ENCODE assay signal across 12 cellular contexts in the genomic region with DNA sequence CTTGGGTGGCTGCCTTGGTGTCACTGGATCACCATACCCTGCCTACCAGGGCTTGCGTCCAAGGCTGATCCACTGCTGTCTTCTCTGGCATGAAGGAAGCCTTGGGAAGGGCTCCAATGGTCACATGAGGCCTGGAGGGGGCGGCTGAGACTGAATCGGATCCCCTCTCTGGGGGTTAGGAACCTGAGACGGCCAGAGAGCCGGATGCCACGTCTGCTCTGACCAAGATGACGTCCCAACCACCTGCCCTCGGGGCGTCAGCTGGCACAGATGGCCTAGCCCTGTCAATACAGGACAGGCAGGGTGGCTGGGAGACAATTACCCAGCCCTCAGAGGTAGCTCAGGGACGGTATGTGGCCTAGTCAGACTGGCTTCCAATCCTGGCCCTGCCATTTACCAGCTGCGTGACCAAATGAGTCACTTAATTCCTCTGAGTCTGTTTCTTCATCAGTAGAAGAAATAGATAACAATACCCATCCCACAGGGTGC. TPM values are rescaled to one million over a fixed set of nuclear protein-coding genes. Genes with fewer than 3 reads are reported as not detected.
DNase-seq lines count a peak whose midpoint lies in the region; ATAC-seq and TF ChIP-seq lines count a peak whose summit lies in the region.
"Had no signal": no experiment of that assay in that cellular context is flagged by ENCODE, and none has a peak within 500 bp of the region (broad histone marks: within the 10 kb centered on the region; RNA-seq: fewer than 3 reads in every experiment).

No MANE protein-coding gene starts in this region.

- CTCF ChIA-PET in IMR-90 (lab: Yijun Ruan, JAX), result interaction anchor here (0.6 kb wide), 1 partner anchor 22 kb away, joined by 3 read pairs; no protein-coding TSS in a partner anchor
- CTCF ChIA-PET in HEK293T (lab: Yijun Ruan, JAX), result no interaction called here

- no peak for TF ChIP-seq CTCF in IMR-90 (conservative IDR thresholded peaks at IDR 0.05; ENCODE audit: low read depth, low read length)
- no peak for TF ChIP-seq CTCF in adrenal gland (IDR thresholded peaks at IDR 0.05)
- no peak for TF ChIP-seq CTCF in glutamatergic neuron (IDR thresholded peaks at IDR 0.05; ENCODE audit: partially characterized antibody, unreplicated experiment)

- H3K4me3 Mint-ChIP-seq in glutamatergic neuron (ENCODE audit: unreplicated experiment), result peak overlapping the region; percentile 78

- BruUV-seq in IMR-90 (replicated peaks; lab: Mats Ljungman, UMichigan), result no TSS peak

- POLR2A ChIA-PET in IMR-90 (lab: Charles Lee; ENCODE audit: unreplicated experiment), result no interaction called here
- POLR2A ChIA-PET in HEK293T (lab: Yijun Ruan, JAX), result no interaction called here

- dilution Hi-C loops in IMR-90 (cut with HindIII; ENCODE audit: low sequenced_read_pairs, unreplicated experiment), result no loop called here

- no peak overlapping the region for H2BK15ac ChIP-seq in IMR-90 (ENCODE audit: low read depth, low read length)

- H3K9me3 Mint-ChIP-seq in glutamatergic neuron (ENCODE audit: unreplicated experiment), result peaks cover 30% of the 10 kb centered on the region
- H3K9me3 Mint-ChIP-seq: activated T-helper 2 cell treated with anti-CD3 and anti-CD28 coated beads, Interferon-gamma antibody, Interleukin-2, Interleukin-4, amounts not matched to agents 10 μg/mL and 5 μg/mL and 100 μg/mL, durations not matched to agents 14 hours and 24 hours and 36 hours had no signal

- H2AFZ ChIP-seq in IMR-90 (replicated peaks; ENCODE audit: low read length, poor library complexity), result peak overlapping the region; percentile 64

- intact Hi-C loops in IMR-90 (cut with micrococcal nuclease) (no loop called here), adrenal gland (cut with DNase I) (no loop called here)

- peaks cover 20% of the 10 kb centered on the region for H4K20me1 ChIP-seq in IMR-90 (ENCODE audit: insufficient read depth, low read length)

- no peaks in the 10 kb centered on the region for H3K27me3 ChIP-seq in IMR-90 (ENCODE audit: control insufficient read depth, insufficient read depth, low read length)
- H3K27me3 ChIP-seq in adrenal gland, result no peaks in the 10 kb centered on the region
- H3K27me3 ChIP-seq: right lobe of liver had no signal

- no peak overlapping the region for H3K23ac ChIP-seq in IMR-90 (ENCODE audit: low read depth, low read length)

- H3K18ac ChIP-seq in IMR-90 (ENCODE audit: low read depth, low read length), result peak overlapping the region; percentile 11; the same call in 1 of the 2 replicates

- DNase-seq in IMR-90, result peak; percentile 67
- DNase-seq in adrenal gland, result peak; percentile 78 to 95 (median 90)
- peak; percentile 97 for DNase-seq in glutamatergic neuron
- peak in 25 of 49 donors; percentile 17 to 90 (median 43) for DNase-seq in substantia nigra (lab: John Stamatoyannopoulos, UW)
- DNase-seq in HEK293T (ENCODE audit: extremely low spot score), result no peak
- DNase-seq: activated CD4-positive, alpha-beta T cell treated with anti-CD3 and anti-CD28 coated beads for 4 hours; NCI-H510A treated with DMSO at 0.1 percent for 48 hours; right lobe of liver had no signal

- H3K79me1 ChIP-seq in IMR-90 (ENCODE audit: low read depth in 1 of 2, low read length in 2 of 2), result peaks cover 13 to 70% of the 10 kb centered on the region in 2 experiments

- no peak overlapping the region for H4K8ac ChIP-seq in IMR-90 (ENCODE audit: low read depth in 2 of 2, low read length in 2 of 2)

- H3K36me3 ChIP-seq in IMR-90 (ENCODE audit: control insufficient read depth, insufficient read depth, low read length) (peaks cover 6% of the 10 kb centered on the region; the same call in 1 of the 2 replicates), adrenal gland (replicated peaks in 1 of 2) (no peaks in the 10 kb centered on the region)
- H3K36me3 ChIP-seq: right lobe of liver had no signal

- no peak for TF ChIP-seq RAD21 in IMR-90 (IDR thresholded peaks at IDR 0.05; ENCODE audit: low read length)

- H2AK5ac ChIP-seq in IMR-90 (ENCODE audit: low read depth, low read length), result peak overlapping the region; percentile 79; the same call in 1 of the 2 replicates

- H3K9me3 ChIP-seq in IMR-90 (ENCODE audit: control insufficient read depth, insufficient read depth, low read length), result no peaks in the 10 kb centered on the region
- no peaks in the 10 kb centered on the region for H3K9me3 ChIP-seq in adrenal gland (replicated peaks in 1 of 3)
- H3K9me3 ChIP-seq: right lobe of liver had no signal

- peak overlapping the region; percentile 99 for H3K27ac Mint-ChIP-seq in glutamatergic neuron (ENCODE audit: unreplicated experiment)
- H3K27ac Mint-ChIP-seq: activated T-helper 2 cell treated with anti-CD3 and anti-CD28 coated beads, Interferon-gamma antibody, Interleukin-2, Interleukin-4, amounts not matched to agents 10 μg/mL and 5 μg/mL and 100 μg/mL, durations not matched to agents 14 hours and 24 hours and 36 hours had no signal

- H2AK9ac ChIP-seq in IMR-90 (replicated peaks; ENCODE audit: low read depth, low read length, poor library complexity), result peak overlapping the region; percentile 5

- H2BK20ac ChIP-seq in IMR-90 (ENCODE audit: low read depth, low read length), result no peak overlapping the region

- no peak overlapping the region for H3K9ac ChIP-seq in IMR-90 (ENCODE audit: low read depth, low read length)

- peak overlapping the region; percentile 45; the same call in 1 of the 2 replicates for H3K4ac ChIP-seq in IMR-90 (ENCODE audit: low read depth, low read length)

- H3K4me2 ChIP-seq in IMR-90 (ENCODE audit: low read depth, low read length), result no peak overlapping the region

- peak overlapping the region; percentile 38; the same call in 1 of the 2 replicates for H4K91ac ChIP-seq in IMR-90 (ENCODE audit: insufficient read depth, low read depth, low read length)

- peak overlapping the region; percentile 53 for H2BK5ac ChIP-seq in IMR-90 (ENCODE audit: low read depth, low read length, poor library complexity, severe bottlenecking)

- peaks cover 14% of the 10 kb centered on the region for H3K27me3 Mint-ChIP-seq in glutamatergic neuron (ENCODE audit: unreplicated experiment)

- peak overlapping the region; percentile 57 for H2BK120ac ChIP-seq in IMR-90 (ENCODE audit: low read depth, low read length)

- H4K5ac ChIP-seq in IMR-90 (ENCODE audit: low read depth, low read length), result no peak overlapping the region

- peaks cover 50% of the 10 kb centered on the region for H3K4me1 Mint-ChIP-seq in glutamatergic neuron (ENCODE audit: low read depth, unreplicated experiment)

- no peak for ATAC-seq in IMR-90 (ENCODE audit: low read depth)
- no peak for ATAC-seq in GM18867 (IDR thresholded peaks at IDR 0.05; ENCODE audit: unreplicated experiment)
- ATAC-seq in GM21786 (IDR thresholded peaks at IDR 0.05; ENCODE audit: unreplicated experiment), result no peak
- ATAC-seq: GM12878, right lobe of liver had no signal

- H3K27ac ChIP-seq in IMR-90 (ENCODE audit: insufficient read depth, low read length), result peak overlapping the region; percentile 6; the same call in 1 of the 2 replicates
- peak overlapping the region; percentile 79 to 96 (median 88) for H3K27ac ChIP-seq in adrenal gland
- H3K27ac ChIP-seq in substantia nigra (ENCODE audit: low read depth, low read length, poor library complexity, severe bottlenecking), result peak overlapping the region; percentile 85
- H3K27ac ChIP-seq: right lobe of liver had no signal

- H3K56ac ChIP-seq in IMR-90 (ENCODE audit: extremely low read depth, insufficient read depth, low read length), result no peak overlapping the region

- peaks cover 8% of the 10 kb centered on the region for H3K4me1 ChIP-seq in IMR-90 (ENCODE audit: control insufficient read depth, insufficient read depth, low read length)
- H3K4me1 ChIP-seq in adrenal gland (replicated peaks in 1 of 2), result peaks cover 28 to 43% of the 10 kb centered on the region in 2 donors

- H3K14ac ChIP-seq in IMR-90 (replicated peaks; ENCODE audit: low read depth, low read length), result no peak overlapping the region; the same call in 1 of the 2 replicates

- H3K4me3 ChIP-seq in IMR-90 (ENCODE audit: insufficient read depth, low read depth, low read length), result no peak overlapping the region
- no peak overlapping the region for H3K4me3 ChIP-seq in adrenal gland
- H3K4me3 ChIP-seq: GM12878, right lobe of liver had no signal

- no peak for TF ChIP-seq POLR2A in IMR-90 (IDR thresholded peaks at IDR 0.05; ENCODE audit: low read depth, low read length)
- peak in 1 of 2 donors; percentile 54 for TF ChIP-seq POLR2A in adrenal gland (IDR thresholded peaks at IDR 0.05)

- H3K36me3 Mint-ChIP-seq in glutamatergic neuron (ENCODE audit: unreplicated experiment), result no peaks in the 10 kb centered on the region

- in situ Hi-C loops in IMR-90 (cut with MboI; ENCODE audit: low sequenced_read_pairs), result no loop called here

- 82% methylated on average over 2 of the region's 11 CpGs; no CpG with 5 or more reads in 1 of the 2 experiments for WGBS in IMR-90 (ENCODE audit: extremely low coverage in 2 of 2, insufficient read length in 1 of 2), 2 experiments
- WGBS in adrenal gland, 4 donors, result 24 to 36% (median 32%) methylated on average over 3 to 11 of the region's 11 CpGs

- peaks cover 27% of the 10 kb centered on the region for H3K9me1 ChIP-seq in IMR-90 (ENCODE audit: insufficient read depth, low read length)

TF ChIP-seq in IMR-90, 13 proteins besides CTCF, POLR2A, EP300 and RAD21 (continues in another document):
- TF ChIP-seq SMC3 (IDR thresholded peaks at IDR 0.05; ENCODE audit: low read depth, low read length) (no peak), MXI1 (IDR thresholded peaks at IDR 0.05; ENCODE audit: borderline replicate concordance, low read depth, low read length) (no peak), MAZ (IDR thresholded peaks at IDR 0.05; ENCODE audit: borderline replicate concordance, low read depth, low read length) (no peak), BHLHE40 (IDR thresholded peaks at IDR 0.05; ENCODE audit: low read depth, low read length) (0 out of 2 replicates have a peak, but pooled peaks have one; percentile 45), FOS (IDR thresholded peaks at IDR 0.05; ENCODE audit: low read depth, low read length) (0 out of 2 replicates have a peak, but pooled peaks have one; percentile 32)

TF ChIP-seq in HEK293T, 16 proteins besides CTCF, POLR2A, EP300 and RAD21:
- TF ChIP-seq FOXA1 (IDR thresholded peaks at IDR 0.05), result no peak
- no peak for TF ChIP-seq ARNT (IDR thresholded peaks at IDR 0.05)
- TF ChIP-seq FOXM1 (IDR thresholded peaks at IDR 0.05; ENCODE audit: borderline replicate concordance), result no peak
- no peak for TF ChIP-seq CTBP1 (IDR thresholded peaks at IDR 0.05; ENCODE audit: borderline replicate concordance)
- TF ChIP-seq SUZ12 (IDR thresholded peaks at IDR 0.05), result no peak
TF ChIP-seq in HEK293T: peak in this region for 0.

RNA-seq across cellular contexts. Expression of a gene that starts 5.4 kb away (rescaled TPM):
- total RNA-seq in IMR-90 (2012; rRNA removed) (2.8 and 3.0 TPM in 2 replicates), adrenal gland (10 to 100 TPM in 5 of 8 donors, 1 to 10 TPM in 3; 7.7 to 19.5 (median 12.1) TPM), glutamatergic neuron (ENCODE audit: unreplicated experiment) (95.7 TPM)
- polyA plus RNA-seq in IMR-90 (2012; rRNA removed) (11.1 and 12.8 TPM in 2 replicates), adrenal gland (10 to 100 TPM in 1 of 3 donors, 1 to 10 TPM in 2; 6.7 to 13.2 (median 8.7) TPM)
- polyA plus RNA-seq in IMR-90 (2012; cell fraction: cytosol; rRNA removed), result 4.8 and 18.3 TPM in 2 replicates
- 25.0 and 36.8 TPM in 2 replicates for polyA plus RNA-seq in IMR-90 (2012; cell fraction: nucleus; rRNA removed; ENCODE audit: low replicate concordance)

Comparison
In these comparisons a context has a peak if more than half of its experiments do, and no peak if none do; other contexts are left out.
1. H3K27ac ChIP-seq: peak in every context shown above with its lines; median percentile 88 in adrenal gland; 85 in substantia nigra; 6 in IMR-90.